ENCODE assay signal across 7 cellular contexts in genomic region chr16:55494994-55495421, GRCh38. TPM values are rescaled to one million over a fixed set of nuclear protein-coding genes. Genes with fewer than 3 reads are reported as not detected.
DNase-seq lines count a peak whose midpoint lies in the region; ATAC-seq and TF ChIP-seq lines count a peak whose summit lies in the region.

No MANE protein-coding gene starts in this region.

- no peak overlapping the region for H3K4me2 ChIP-seq in IMR-90 (ENCODE audit: low read depth, low read length)

- H3K4me1 Mint-ChIP-seq in activated naive CD8-positive, alpha-beta T cell treated with anti-CD3 and anti-CD28 coated beads, Interleukin-2, amount 50 U/mL, for 24 hours, result peaks cover 10% of the 10 kb centered on the region

- H3K9me1 ChIP-seq in IMR-90 (ENCODE audit: insufficient read depth, low read length), result peaks cover 7% of the 10 kb centered on the region

- POLR2A ChIA-PET in IMR-90 (lab: Charles Lee; ENCODE audit: unreplicated experiment), result no interaction called here

- ATAC-seq in IMR-90 (ENCODE audit: low read depth), result peak; percentile 74
- ATAC-seq in HG02852 (IDR thresholded peaks at IDR 0.05; ENCODE audit: unreplicated experiment), result no peak
- ATAC-seq in activated naive CD8-positive, alpha-beta T cell treated with anti-CD3 and anti-CD28 coated beads, Interleukin-2, amount 50 U/mL, for 24 hours, result no peak

- peak; percentile 63 for TF ChIP-seq CTCF in IMR-90 (conservative IDR thresholded peaks at IDR 0.05; ENCODE audit: low read depth, low read length)
- peak in 2 of 7 experiments; percentile 23 to 56 for TF ChIP-seq CTCF in stomach (IDR thresholded peaks at IDR 0.05)

- peak overlapping the region; percentile 12; the same call in 1 of the 2 replicates for H3K4ac ChIP-seq in IMR-90 (ENCODE audit: low read depth, low read length)

- no peaks in the 10 kb centered on the region for H3K79me1 ChIP-seq in IMR-90 (ENCODE audit: low read depth in 1 of 2, low read length in 2 of 2)

- no peak overlapping the region for H3K18ac ChIP-seq in IMR-90 (ENCODE audit: low read depth, low read length)

- peaks cover 6% of the 10 kb centered on the region for H3K27me3 Mint-ChIP-seq in activated naive CD8-positive, alpha-beta T cell treated with anti-CD3 and anti-CD28 coated beads, Interleukin-2, amount 50 U/mL, for 24 hours

- DNase-seq in IMR-90 (peak; percentile 96), amygdala (lab: John Stamatoyannopoulos, UW) (peak in 40 of 56 donors; percentile 15 to 87 (median 45)), hypothalamus (lab: John Stamatoyannopoulos, UW) (peak in 28 of 51 donors; percentile 10 to 79 (median 44)), stomach (peak; percentile 51)
- DNase-seq in activated CD4-positive, alpha-beta T cell treated with anti-CD3 and anti-CD28 coated beads for 48 hours, result no peak
- no peak for DNase-seq in activated naive CD8-positive, alpha-beta T cell treated with anti-CD3 and anti-CD28 coated beads, Interleukin-2, amount 50 U/mL, for 24 hours

- peaks cover 64% of the 10 kb centered on the region for H3K36me3 ChIP-seq in IMR-90 (ENCODE audit: control insufficient read depth, insufficient read depth, low read length)
- H3K36me3 ChIP-seq in stomach, result peaks cover 0 to 26% (median 15%) of the 10 kb centered on the region in 4 donors

- peaks cover 13% of the 10 kb centered on the region for H3K4me1 ChIP-seq in IMR-90 (ENCODE audit: control insufficient read depth, insufficient read depth, low read length)
- peaks cover under 1 to 29% (median 15%) of the 10 kb centered on the region in 4 donors for H3K4me1 ChIP-seq in stomach

- TF ChIP-seq POLR2A in IMR-90 (IDR thresholded peaks at IDR 0.05; ENCODE audit: low read depth, low read length) (no peak), stomach (IDR thresholded peaks at IDR 0.05) (no peak)

- H3K4me3 ChIP-seq in IMR-90 (ENCODE audit: insufficient read depth, low read depth, low read length) (no peak overlapping the region), stomach (no peak overlapping the region)

- H3K4me3 Mint-ChIP-seq in activated naive CD8-positive, alpha-beta T cell treated with anti-CD3 and anti-CD28 coated beads, Interleukin-2, amount 50 U/mL, for 24 hours, result no peak overlapping the region

- no peak overlapping the region for H3K23ac ChIP-seq in IMR-90 (ENCODE audit: low read depth, low read length)

- H3K36me3 Mint-ChIP-seq in activated naive CD8-positive, alpha-beta T cell treated with anti-CD3 and anti-CD28 coated beads, Interleukin-2, amount 50 U/mL, for 24 hours (ENCODE audit: low read depth), result no peaks in the 10 kb centered on the region

- H4K5ac ChIP-seq in IMR-90 (ENCODE audit: low read depth, low read length), result no peak overlapping the region

- peak overlapping the region; percentile 9; the same call in 1 of the 2 replicates for H2BK120ac ChIP-seq in IMR-90 (ENCODE audit: low read depth, low read length)

- no peak overlapping the region for H2AK5ac ChIP-seq in IMR-90 (ENCODE audit: low read depth, low read length)

- dilution Hi-C loops in IMR-90 (cut with HindIII; ENCODE audit: low sequenced_read_pairs, unreplicated experiment), result no loop called here

- no peak overlapping the region for H2AK9ac ChIP-seq in IMR-90 (replicated peaks; ENCODE audit: low read depth, low read length, poor library complexity)

- intact Hi-C loops in IMR-90 (cut with micrococcal nuclease), result loop anchor here (1.0 to 2.0 kb wide), 4 partner anchors 14 to 206 kb away; no protein-coding TSS in a partner anchor
- intact Hi-C loops in stomach (cut with DNase I; ENCODE audit: low total_unique reads), result no loop called here

- H3K9ac ChIP-seq in IMR-90 (ENCODE audit: low read depth, low read length), result no peak overlapping the region

- H2BK15ac ChIP-seq in IMR-90 (ENCODE audit: low read depth, low read length), result no peak overlapping the region

- peak; percentile 85 for TF ChIP-seq RAD21 in IMR-90 (IDR thresholded peaks at IDR 0.05; ENCODE audit: low read length)

- H3K27me3 ChIP-seq in IMR-90 (ENCODE audit: control insufficient read depth, insufficient read depth, low read length) (no peaks in the 10 kb centered on the region), stomach (no peaks in the 10 kb centered on the region)

- in situ Hi-C loops in IMR-90 (cut with MboI; ENCODE audit: low sequenced_read_pairs), result loop anchor here (25.0 kb wide), 1 partner anchor 867 kb away; no protein-coding TSS in a partner anchor

- H2BK5ac ChIP-seq in IMR-90 (ENCODE audit: low read depth, low read length, poor library complexity, severe bottlenecking), result no peak overlapping the region

- CTCF ChIA-PET in IMR-90 (lab: Yijun Ruan, JAX), result no interaction called here

- BruUV-seq in IMR-90 (replicated peaks; lab: Mats Ljungman, UMichigan), result no TSS peak

- no peak overlapping the region for H3K56ac ChIP-seq in IMR-90 (ENCODE audit: extremely low read depth, insufficient read depth, low read length)

- H2BK20ac ChIP-seq in IMR-90 (ENCODE audit: low read depth, low read length), result 0 out of 2 replicates have a peak overlapping the region, but pooled peaks have one; percentile 14

- no peaks in the 10 kb centered on the region for H3K9me3 Mint-ChIP-seq in activated naive CD8-positive, alpha-beta T cell treated with anti-CD3 and anti-CD28 coated beads, Interleukin-2, amount 50 U/mL, for 24 hours

- peak overlapping the region in 1 of 2 experiments; percentile 39; a peak in 1 of 4 replicates for H4K8ac ChIP-seq in IMR-90 (ENCODE audit: low read depth in 2 of 2, low read length in 2 of 2)

- no peak overlapping the region for H3K27ac ChIP-seq in IMR-90 (ENCODE audit: insufficient read depth, low read length)
- H3K27ac ChIP-seq in stomach, result no peak overlapping the region

- no peak overlapping the region for H3K14ac ChIP-seq in IMR-90 (replicated peaks; ENCODE audit: low read depth, low read length)

- peaks cover 3% of the 10 kb centered on the region; the same call in 1 of the 2 replicates for H4K20me1 ChIP-seq in IMR-90 (ENCODE audit: insufficient read depth, low read length)

- H3K27ac Mint-ChIP-seq in activated naive CD8-positive, alpha-beta T cell treated with anti-CD3 and anti-CD28 coated beads, Interleukin-2, amount 50 U/mL, for 24 hours, result no peak overlapping the region

- H3K9me3 ChIP-seq in IMR-90 (ENCODE audit: control insufficient read depth, insufficient read depth, low read length) (no peaks in the 10 kb centered on the region), stomach (no peaks in the 10 kb centered on the region)

- no peak overlapping the region for H4K91ac ChIP-seq in IMR-90 (ENCODE audit: insufficient read depth, low read depth, low read length)

- no peak for TF ChIP-seq EP300 in stomach (IDR thresholded peaks at IDR 0.05)

- WGBS in IMR-90 (ENCODE audit: extremely low coverage in 2 of 2, insufficient read length in 1 of 2), 2 experiments, result 0% methylated on average over 1 of the region's 3 CpGs; no CpG with 5 or more reads in 1 of the 2 experiments
- 6 to 29% (median 13%) methylated on average over 3 of the region's 3 CpGs for WGBS in stomach, 5 donors

- H2AFZ ChIP-seq in IMR-90 (replicated peaks; ENCODE audit: low read length, poor library complexity), result no peak overlapping the region

TF ChIP-seq in IMR-90, 13 proteins besides CTCF, POLR2A, EP300 and RAD21:
- TF ChIP-seq RFX5 (IDR thresholded peaks at IDR 0.05; ENCODE audit: low read depth, low read length) (0 out of 2 replicates have a peak, but pooled peaks have one; percentile 34), MXI1 (IDR thresholded peaks at IDR 0.05; ENCODE audit: borderline replicate concordance, low read depth, low read length) (peak; percentile 74; the same call in 1 of the 2 replicates), SMC3 (IDR thresholded peaks at IDR 0.05; ENCODE audit: low read depth, low read length) (peak; percentile 72), USF2 (IDR thresholded peaks at IDR 0.05; ENCODE audit: low read depth, low read length) (no peak)
TF ChIP-seq in IMR-90: peak in this region for 3.

RNA-seq across cellular contexts. Expression of gene LPCAT2, which starts 13.9 kb away (rescaled TPM):
- total RNA-seq in IMR-90 (2012; rRNA removed) (8.6 and 15.6 TPM in 2 replicates), stomach (10 to 100 TPM in 3 of 5 donors, 1 to 10 TPM in 1, not detected in 1; 1.4 to 36.2 (median 13.1) TPM)
- polyA plus RNA-seq in IMR-90 (2012; rRNA removed) (6.0 and 8.7 TPM in 2 replicates), stomach (1 to 10 TPM; 3.7 to 6.6 (median 6.5) TPM)
- polyA plus RNA-seq in IMR-90 (2012; cell fraction: cytosol; rRNA removed), result 3.1 and 7.7 TPM in 2 replicates
- 16.6 and 16.7 TPM in 2 replicates for polyA plus RNA-seq in IMR-90 (2012; cell fraction: nucleus; rRNA removed; ENCODE audit: low replicate concordance)

RNA-seq across cellular contexts. Expression of gene MMP2, which starts 16.0 kb away (rescaled TPM):
- total RNA-seq in IMR-90 (2012; rRNA removed), result 164 and 240 TPM in 2 replicates
- 567 and 574 TPM in 2 replicates for polyA plus RNA-seq in IMR-90 (2012; rRNA removed)
- polyA plus RNA-seq in IMR-90 (2012; cell fraction: cytosol; rRNA removed), result 665 and 744 TPM in 2 replicates
- polyA plus RNA-seq in IMR-90 (2012; cell fraction: nucleus; rRNA removed; ENCODE audit: low replicate concordance), result 209 and 252 TPM in 2 replicates
- total RNA-seq in stomach, result 100 to 1,000 TPM in 4 of 5 donors, 10 to 100 TPM in 1; 67.9 to 206 (median 142) TPM
- 10 to 100 TPM; 17.7 to 67.9 (median 39.6) TPM for polyA plus RNA-seq in stomach

Comparison
In these comparisons a context has a peak if more than half of its experiments do, and no peak if none do; other contexts are left out.
1. DNase-seq: peak in IMR-90 (single experiment), amygdala (40 of 56), hypothalamus (28 of 51) and stomach (single experiment); none in activated CD4-positive, alpha-beta T cell treated with anti-CD3 and anti-CD28 coated beads for 48 hours (single experiment) and activated naive CD8-positive, alpha-beta T cell treated with anti-CD3 and anti-CD28 coated beads, Interleukin-2, amount 50 U/mL, for 24 hours (single experiment).